In the genomic region with DNA sequence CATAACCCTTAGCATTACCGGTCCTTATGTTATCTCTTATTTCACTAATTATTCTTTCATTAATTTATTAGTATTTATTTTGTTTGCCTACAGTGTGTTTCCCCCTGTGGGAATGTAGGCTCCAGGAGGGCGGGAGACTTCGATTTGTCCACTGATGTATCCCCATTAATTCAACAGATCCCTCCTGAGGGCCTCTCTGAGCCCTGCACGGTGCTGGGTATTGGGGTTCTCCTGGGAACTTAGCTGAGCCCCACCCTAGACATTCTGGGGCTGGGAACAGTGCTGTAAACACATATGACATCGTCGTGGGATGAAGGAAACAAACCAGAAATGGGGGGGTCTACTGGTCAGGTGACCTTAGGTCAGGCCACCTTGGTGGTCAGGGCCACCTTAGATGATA, we compare ENCODE assay signal across 8 cellular contexts. TPM values are rescaled to one million over a fixed set of nuclear protein-coding genes. Genes with fewer than 3 reads are reported as not detected.
DNase-seq lines count a peak whose midpoint lies in the region; ATAC-seq and TF ChIP-seq lines count a peak whose summit lies in the region.
"Had no signal": no experiment of that assay in that cellular context is flagged by ENCODE, and none has a peak within 500 bp of the region (broad histone marks: within the 10 kb centered on the region; RNA-seq: fewer than 3 reads in every experiment).

No MANE protein-coding gene starts in this region.

- H4K5ac ChIP-seq in IMR-90 (ENCODE audit: low read depth, low read length) = peak overlapping the region; percentile 96

- H3K4me1 ChIP-seq in IMR-90 (ENCODE audit: control insufficient read depth, insufficient read depth, low read length) = peaks cover 16% of the 10 kb centered on the region
- H3K4me1 ChIP-seq in lower lobe of right lung = peaks cover 49% of the 10 kb centered on the region
- peaks cover 14 to 60% (median 54%) of the 10 kb centered on the region in 5 donors for H3K4me1 ChIP-seq in subcutaneous abdominal adipose tissue (ENCODE audit: control insufficient read depth in 5 of 5, insufficient read depth in 5 of 5, low read length in 5 of 5)

- TF ChIP-seq POLR2A in IMR-90 (IDR thresholded peaks at IDR 0.05; ENCODE audit: low read depth, low read length) = no peak

- peaks cover 15 to 47% of the 10 kb centered on the region in 2 experiments; a peak in 3 of 4 replicates for H3K79me1 ChIP-seq in IMR-90 (ENCODE audit: low read depth in 1 of 2, low read length in 2 of 2)

- H2BK5ac ChIP-seq in IMR-90 (ENCODE audit: low read depth, low read length, poor library complexity, severe bottlenecking) = peak overlapping the region; percentile 2

- peak overlapping the region; percentile 97 for H2AK9ac ChIP-seq in IMR-90 (replicated peaks; ENCODE audit: low read depth, low read length, poor library complexity)

- H4K8ac ChIP-seq in IMR-90 (ENCODE audit: low read depth in 2 of 2, low read length in 2 of 2) = peak overlapping the region; percentile 97

- POLR2A ChIA-PET in IMR-90 (lab: Charles Lee; ENCODE audit: unreplicated experiment) = no interaction called here

- H3K27me3 ChIP-seq in IMR-90 (ENCODE audit: control insufficient read depth, insufficient read depth, low read length) (no peaks in the 10 kb centered on the region), brain microvascular endothelial cell (replicated peaks) (no peaks in the 10 kb centered on the region), lower lobe of right lung (ENCODE audit: low read depth) (no peaks in the 10 kb centered on the region), subcutaneous abdominal adipose tissue (ENCODE audit: control insufficient read depth in 5 of 5, insufficient read depth in 4 of 5, low read length in 5 of 5) (no peaks in the 10 kb centered on the region)

- H4K20me1 ChIP-seq in IMR-90 (ENCODE audit: insufficient read depth, low read length) = 0 out of 2 replicates have a peak, but pooled peaks cover 4% of the 10 kb centered on the region

- H3K4me3 ChIP-seq in IMR-90 (ENCODE audit: insufficient read depth, low read depth, low read length) = peak overlapping the region; percentile 84
- peak overlapping the region; percentile 75 for H3K4me3 ChIP-seq in brain microvascular endothelial cell (ENCODE audit: low read depth, low read length)
- peak overlapping the region; percentile 73 for H3K4me3 ChIP-seq in lower lobe of right lung
- peak overlapping the region; percentile 69 to 83 (median 74) for H3K4me3 ChIP-seq in subcutaneous abdominal adipose tissue (ENCODE audit: low read depth in 1 of 5, low read length in 5 of 5)

- H3K4me2 ChIP-seq in IMR-90 (ENCODE audit: low read depth, low read length) = peak overlapping the region; percentile 63

- H2BK15ac ChIP-seq in IMR-90 (ENCODE audit: low read depth, low read length) = peak overlapping the region; percentile 47; the same call in 1 of the 3 replicates

- no peak for DNase-seq in IMR-90
- DNase-seq in brain microvascular endothelial cell = no peak
- no peak for DNase-seq in lower lobe of right lung
- no peak for DNase-seq in stimulated activated CD4-positive, alpha-beta T cell treated with anti-CD3 and anti-CD28 coated beads, Interleukin-4, amount 100 ng/mL, for 1 hour
- DNase-seq: NCI-H774 had no signal

- BruUV-seq in IMR-90 (replicated peaks; lab: Mats Ljungman, UMichigan) = no TSS peak

- in situ Hi-C loops in IMR-90 (cut with MboI; ENCODE audit: low sequenced_read_pairs) = no loop called here
- in situ Hi-C loops in brain microvascular endothelial cell (cut with HindIII; ENCODE audit: low pct_ligation_motif_present, low sequenced_read_pairs) = no loop called here

- dilution Hi-C loops in IMR-90 (cut with HindIII; ENCODE audit: low sequenced_read_pairs, unreplicated experiment) = no loop called here

- H3K27ac ChIP-seq in IMR-90 (ENCODE audit: insufficient read depth, low read length) = peak overlapping the region; percentile 84; the same call in 1 of the 2 replicates
- H3K27ac ChIP-seq in brain microvascular endothelial cell = no peak overlapping the region
- H3K27ac ChIP-seq in lower lobe of right lung = peak overlapping the region; percentile 96
- peak overlapping the region; percentile 56 for H3K27ac ChIP-seq in subcutaneous abdominal adipose tissue (ENCODE audit: low read depth, low read length)

- peak overlapping the region; percentile 25 for H3K18ac ChIP-seq in IMR-90 (ENCODE audit: low read depth, low read length)

- intact Hi-C loops in IMR-90 (cut with micrococcal nuclease) = no loop called here
- intact Hi-C loops in lower lobe of right lung (cut with DNase I) = no loop called here

- H3K36me3 ChIP-seq in IMR-90 (ENCODE audit: control insufficient read depth, insufficient read depth, low read length) (peaks cover 11% of the 10 kb centered on the region), brain microvascular endothelial cell (replicated peaks) (peaks cover 2% of the 10 kb centered on the region), lower lobe of right lung (peaks cover 20% of the 10 kb centered on the region), subcutaneous abdominal adipose tissue (ENCODE audit: control insufficient read depth in 5 of 5, insufficient read depth in 5 of 5, low read length in 5 of 5) (peaks cover 0 to 19% (median 12%) of the 10 kb centered on the region in 5 donors)

- TF ChIP-seq CTCF in IMR-90 (conservative IDR thresholded peaks at IDR 0.05; ENCODE audit: low read depth, low read length) (no peak), brain microvascular endothelial cell (IDR thresholded peaks at IDR 0.05; ENCODE audit: low read depth, low read length, missing control alignments) (no peak), lower lobe of right lung (IDR thresholded peaks at IDR 0.05) (no peak)

- H3K9me3 ChIP-seq in IMR-90 (ENCODE audit: control insufficient read depth, insufficient read depth, low read length) (no peaks in the 10 kb centered on the region), lower lobe of right lung (no peaks in the 10 kb centered on the region), subcutaneous abdominal adipose tissue (ENCODE audit: control insufficient read depth in 5 of 5, low read length in 5 of 5) (no peaks in the 10 kb centered on the region)

- H2AFZ ChIP-seq in IMR-90 (replicated peaks; ENCODE audit: low read length, poor library complexity) = peak overlapping the region; percentile 95

- peak overlapping the region; percentile 86 for H2AK5ac ChIP-seq in IMR-90 (ENCODE audit: low read depth, low read length)

- peak overlapping the region; percentile 88 for H4K91ac ChIP-seq in IMR-90 (ENCODE audit: insufficient read depth, low read depth, low read length)

- H3K9ac ChIP-seq in IMR-90 (ENCODE audit: low read depth, low read length) (peak overlapping the region; percentile 95), subcutaneous abdominal adipose tissue (ENCODE audit: low read length in 5 of 5) (peak overlapping the region; percentile 8 to 96 (median 89))

- peak overlapping the region; percentile 92 for H3K4ac ChIP-seq in IMR-90 (ENCODE audit: low read depth, low read length)

- no peak overlapping the region for H2BK20ac ChIP-seq in IMR-90 (ENCODE audit: low read depth, low read length)

- peak overlapping the region; percentile 82 for H3K23ac ChIP-seq in IMR-90 (ENCODE audit: low read depth, low read length)

- peak overlapping the region; percentile 91 for H3K14ac ChIP-seq in IMR-90 (replicated peaks; ENCODE audit: low read depth, low read length)

- 66% methylated on average over 2 of the region's 6 CpGs; no CpG with 5 or more reads in 1 of the 2 experiments for WGBS in IMR-90 (ENCODE audit: extremely low coverage in 2 of 2, insufficient read length in 1 of 2), 2 experiments

- peak overlapping the region; percentile 55; the same call in 1 of the 2 replicates for H3K56ac ChIP-seq in IMR-90 (ENCODE audit: extremely low read depth, insufficient read depth, low read length)

- CTCF ChIA-PET in IMR-90 (lab: Yijun Ruan, JAX) = no interaction called here

- peaks cover 19% of the 10 kb centered on the region; the same call in 1 of the 2 replicates for H3K9me1 ChIP-seq in IMR-90 (ENCODE audit: insufficient read depth, low read length)

- no peak for TF ChIP-seq RAD21 in IMR-90 (IDR thresholded peaks at IDR 0.05; ENCODE audit: low read length)

- H2BK120ac ChIP-seq in IMR-90 (ENCODE audit: low read depth, low read length) = peak overlapping the region; percentile 19; the same call in 1 of the 2 replicates

- no peak for ATAC-seq in IMR-90 (ENCODE audit: low read depth)
- ATAC-seq in lower lobe of right lung = no peak
- no peak for ATAC-seq in HG02981 (IDR thresholded peaks at IDR 0.05; ENCODE audit: unreplicated experiment)
- ATAC-seq in GM18873 (IDR thresholded peaks at IDR 0.05; ENCODE audit: low FRiP score, unreplicated experiment) = no peak

TF ChIP-seq in IMR-90, 13 proteins besides CTCF, POLR2A, EP300 and RAD21 (continues in another document):
- no peak for TF ChIP-seq CEBPB (IDR thresholded peaks at IDR 0.05; ENCODE audit: low read depth, low read length)
- no peak for TF ChIP-seq CHD1 (IDR thresholded peaks at IDR 0.05; ENCODE audit: low read depth, low read length)

RNA-seq across cellular contexts. Expression of a gene that starts 0.8 kb away (rescaled TPM):
- total RNA-seq in IMR-90 (2012; rRNA removed) (6.1 and 6.5 TPM in 2 replicates), lower lobe of right lung (12.8 TPM)
- polyA plus RNA-seq in IMR-90 (2012; rRNA removed) = 10.0 and 10.9 TPM in 2 replicates
- 8.8 and 10.2 TPM in 2 replicates for polyA plus RNA-seq in IMR-90 (2012; cell fraction: cytosol; rRNA removed)
- 16.5 and 17.8 TPM in 2 replicates for polyA plus RNA-seq in IMR-90 (2012; cell fraction: nucleus; rRNA removed; ENCODE audit: low replicate concordance)

RNA-seq across cellular contexts. Expression of a gene that starts 4.2 kb away (rescaled TPM):
- total RNA-seq in IMR-90 (2012; rRNA removed) = 34.4 and 44.8 TPM in 2 replicates
- 34.3 and 38.6 TPM in 2 replicates for polyA plus RNA-seq in IMR-90 (2012; rRNA removed)
- polyA plus RNA-seq in IMR-90 (2012; cell fraction: cytosol; rRNA removed) = 21.6 and 37.4 TPM in 2 replicates
- polyA plus RNA-seq in IMR-90 (2012; cell fraction: nucleus; rRNA removed; ENCODE audit: low replicate concordance) = 13.4 and 23.8 TPM in 2 replicates
- total RNA-seq in lower lobe of right lung = 40.3 TPM

RNA-seq across cellular contexts. Expression of a gene that starts 4.7 kb away (rescaled TPM):
- total RNA-seq in IMR-90 (2012; rRNA removed) = 2.3 and 2.5 TPM in 2 replicates
- 15.0 and 15.7 TPM in 2 replicates for polyA plus RNA-seq in IMR-90 (2012; rRNA removed)
- polyA plus RNA-seq in IMR-90 (2012; cell fraction: cytosol; rRNA removed) = 36.6 and 66.3 TPM in 2 replicates
- polyA plus RNA-seq in IMR-90 (2012; cell fraction: nucleus; rRNA removed; ENCODE audit: low replicate concordance) = 14.4 and 15.5 TPM in 2 replicates
- 119 TPM for total RNA-seq in lower lobe of right lung

RNA-seq across cellular contexts. Expression of a gene that starts 15.7 kb away (rescaled TPM):
- total RNA-seq in IMR-90 (2012; rRNA removed) (48.8 and 92.2 TPM in 2 replicates), lower lobe of right lung (43.5 TPM)
- polyA plus RNA-seq in IMR-90 (2012; rRNA removed) = 81.4 and 89.0 TPM in 2 replicates
- 53.5 and 88.0 TPM in 2 replicates for polyA plus RNA-seq in IMR-90 (2012; cell fraction: cytosol; rRNA removed)
- polyA plus RNA-seq in IMR-90 (2012; cell fraction: nucleus; rRNA removed; ENCODE audit: low replicate concordance) = 10.8 and 36.2 TPM in 2 replicates

RNA-seq across cellular contexts. Expression of a gene that starts 55.8 kb away (rescaled TPM):
- total RNA-seq in IMR-90 (2012; rRNA removed) = under 0.01 TPM in 2 replicates
- polyA plus RNA-seq in IMR-90 (2012; rRNA removed) = 0.24 TPM in 2 replicates
- polyA plus RNA-seq in IMR-90 (2012; cell fraction: cytosol; rRNA removed) = 0.07 TPM in 1 of 2 replicates, not detected in the other
- 4.5 and 8.7 TPM in 2 replicates for polyA plus RNA-seq in IMR-90 (2012; cell fraction: nucleus; rRNA removed; ENCODE audit: low replicate concordance)
- 1.4 TPM for total RNA-seq in lower lobe of right lung

Comparison
In these comparisons a context has a peak if more than half of its experiments do, and no peak if none do; other contexts are left out.
1. RNA of a gene that starts 4.7 kb away (total RNA-seq): 119 TPM in lower lobe of right lung (single experiment); 2.3 to 2.5 TPM in IMR-90; every median in the first group is over 10 times any median in the second.
2. Peak in every context shown above with its lines, with median percentiles within 50 percentile points of each other: H3K4me3 ChIP-seq.